In genomic region chr9:16289639-16290038, GRCh38 we compare ENCODE assay signal across 14 cellular contexts.
DNase-seq lines count a peak whose midpoint lies in the region; ATAC-seq and TF ChIP-seq lines count a peak whose summit lies in the region.
"Had no signal": no experiment of that assay in that cellular context is flagged by ENCODE, and none has a peak within 500 bp of the region (broad histone marks: within the 10 kb centered on the region; RNA-seq: fewer than 3 reads in every experiment).

No MANE protein-coding gene starts in this region.

- no peak overlapping the region for H3K27ac ChIP-seq in gastrocnemius medialis
- H3K27ac ChIP-seq: sigmoid colon, thyroid gland, VCaP had no signal

- DNase-seq in NCI-H2171 treated with DMSO at 0.1 percent for 48 hours (lab: John Stamatoyannopoulos, UW) (peak; percentile 8), NCI-H2171 (lab: John Stamatoyannopoulos, UW) (no peak), cardiac fibroblast (ENCODE audit: low read depth in 2 of 2) (peak; percentile 56 to 76), gastrocnemius medialis (peak in 1 of 2 donors; percentile 28), superior temporal gyrus (ENCODE audit: extremely low spot score) (no peak), inferior parietal cortex (ENCODE audit: extremely low spot score) (no peak)
- DNase-seq in stimulated activated CD4-positive, alpha-beta T cell treated with anti-CD3 and anti-CD28 coated beads, Interleukin-2, amount 100 ng/mL, for 24 hours = no peak
- DNase-seq: 8988T, NCI-H524 treated with DMSO at 0.1 percent for 48 hours, SIG-M5, sigmoid colon, thyroid gland had no signal

- intact Hi-C loops in gastrocnemius medialis (cut with DNase I; ENCODE audit: low total_unique reads) = no loop called here

- ATAC-seq in HG03342 (IDR thresholded peaks at IDR 0.05; ENCODE audit: unreplicated experiment) = peak; percentile 67
- peak; percentile 36 to 56 for ATAC-seq in gastrocnemius medialis

- TF ChIP-seq CTCF in cardiac fibroblast (IDR thresholded peaks at IDR 0.05; ENCODE audit: low read depth, low read length) = no peak
- TF ChIP-seq CTCF in gastrocnemius medialis (IDR thresholded peaks at IDR 0.05 in 4 of 5, conservative IDR thresholded peaks at IDR 0.05 in 1 of 5) = no peak

- in situ Hi-C loops in gastrocnemius medialis (cut with MboI; ENCODE audit: low sequenced_read_pairs in 4 of 4) = loop anchor here in 1 of 4 donors (10.0 kb wide), 1 partner anchor 65 kb away; no protein-coding TSS in a partner anchor

- no peaks in the 10 kb centered on the region for H3K4me1 ChIP-seq in gastrocnemius medialis

- H3K4me3 ChIP-seq in cardiac fibroblast (replicated peaks in 1 of 2; ENCODE audit: low read depth in 2 of 2, low read length in 2 of 2) (no peak overlapping the region), gastrocnemius medialis (no peak overlapping the region)
- H3K4me3 ChIP-seq: sigmoid colon, thyroid gland had no signal

- no peaks in the 10 kb centered on the region for H3K27me3 ChIP-seq in gastrocnemius medialis
- H3K27me3 ChIP-seq: sigmoid colon, thyroid gland had no signal

- no peak for TF ChIP-seq POLR2A in gastrocnemius medialis (IDR thresholded peaks at IDR 0.05)

- H3K9me3 ChIP-seq in gastrocnemius medialis = no peaks in the 10 kb centered on the region
- H3K9me3 ChIP-seq: thyroid gland had no signal

- no peaks in the 10 kb centered on the region for H3K36me3 ChIP-seq in gastrocnemius medialis
- H3K36me3 ChIP-seq: sigmoid colon, thyroid gland had no signal

Comparison
In these comparisons a context has a peak if more than half of its experiments do, and no peak if none do; other contexts are left out.
1. DNase-seq: peak in NCI-H2171 treated with DMSO at 0.1 percent for 48 hours (single experiment) and cardiac fibroblast (2 of 2); none in NCI-H2171 (single experiment), stimulated activated CD4-positive, alpha-beta T cell treated with anti-CD3 and anti-CD28 coated beads, Interleukin-2, amount 100 ng/mL, for 24 hours (0 of 2), superior temporal gyrus (single experiment) and inferior parietal cortex (single experiment).